Comparison of ENCODE assay signal across 17 cellular contexts in genomic region chr22:38954414-38955043, GRCh38. TPM values are rescaled to one million over a fixed set of nuclear protein-coding genes. Genes with fewer than 3 reads are reported as not detected.
DNase-seq lines count a peak whose midpoint lies in the region; ATAC-seq and TF ChIP-seq lines count a peak whose summit lies in the region.
"Had no signal": no experiment of that assay in that cellular context is flagged by ENCODE, and none has a peak within 500 bp of the region (broad histone marks: within the 10 kb centered on the region; RNA-seq: fewer than 3 reads in every experiment).

No MANE protein-coding gene starts in this region.

- no peak overlapping the region for H3K27ac ChIP-seq in mammary epithelial cell (ENCODE audit: insufficient read depth, low read depth, low read length)
- H3K27ac ChIP-seq in upper lobe of left lung: peak overlapping the region; percentile 69 to 82 (median 80)
- H3K27ac ChIP-seq: gastrocnemius medialis, sigmoid colon had no signal

- TF ChIP-seq CTCF in MCF 10A (IDR thresholded peaks at IDR 0.05; ENCODE audit: unreplicated experiment) (no peak), mammary epithelial cell (conservative IDR thresholded peaks at IDR 0.05 in 1 of 2, IDR thresholded peaks at IDR 0.05 in 1 of 2; ENCODE audit: extremely low read depth in 1 of 2, insufficient read depth in 1 of 2, low read depth in 1 of 2, low read length in 2 of 2) (no peak), upper lobe of left lung (IDR thresholded peaks at IDR 0.05) (no peak), mesothelial cell of epicardium (IDR thresholded peaks at IDR 0.05; ENCODE audit: unreplicated experiment) (no peak)

- H3K27me3 Mint-ChIP-seq in MCF 10A (ENCODE audit: insufficient read depth, unreplicated experiment) (peaks cover 68% of the 10 kb centered on the region), T-helper 17 cell (peaks cover 18% of the 10 kb centered on the region), mesothelial cell of epicardium (ENCODE audit: low read depth) (peaks cover 24% of the 10 kb centered on the region)
- peaks cover 9 to 40% of the 10 kb centered on the region in 2 donors for H3K27me3 Mint-ChIP-seq in effector memory CD8-positive, alpha-beta T cell

- H3K4me3 ChIP-seq in mammary epithelial cell (replicated peaks in 1 of 3; ENCODE audit: insufficient read depth in 1 of 3, low read depth in 2 of 3, low read length in 3 of 3): no peak overlapping the region
- H3K4me3 ChIP-seq in upper lobe of left lung: no peak overlapping the region
- H3K4me3 ChIP-seq: gastrocnemius medialis, sigmoid colon had no signal

- H3K4me1 Mint-ChIP-seq in MCF 10A (ENCODE audit: insufficient read depth, unreplicated experiment) (peaks cover 18% of the 10 kb centered on the region), T-helper 17 cell (peaks cover 17% of the 10 kb centered on the region), mesothelial cell of epicardium (peaks cover 3% of the 10 kb centered on the region)
- H3K4me1 Mint-ChIP-seq in effector memory CD8-positive, alpha-beta T cell (ENCODE audit: low read depth in 2 of 2): peaks cover 0 to 7% of the 10 kb centered on the region in 2 donors

- no peak overlapping the region for H2AFZ ChIP-seq in mammary epithelial cell (ENCODE audit: low read depth, low read length)

- H3K27me3 ChIP-seq in mammary epithelial cell (ENCODE audit: insufficient read depth, low read length): peaks cover 4% of the 10 kb centered on the region
- no peaks in the 10 kb centered on the region for H3K27me3 ChIP-seq in upper lobe of left lung
- H3K27me3 ChIP-seq: sigmoid colon had no signal

- H3K9ac ChIP-seq in mammary epithelial cell (ENCODE audit: insufficient read depth, low read length): no peak overlapping the region

- H4K20me1 ChIP-seq in mammary epithelial cell (ENCODE audit: insufficient read depth, low read length): no peaks in the 10 kb centered on the region

- WGBS in mammary epithelial cell (ENCODE audit: low coverage, missing lambda C conversion rate): 49% methylated on average over 7 of the region's 13 CpGs
- WGBS in upper lobe of left lung, 2 donors: 79 to 80% methylated on average over 7 to 13 of the region's 13 CpGs

- H3K36me3 Mint-ChIP-seq in MCF 10A (ENCODE audit: insufficient read depth, unreplicated experiment): no peaks in the 10 kb centered on the region
- no peaks in the 10 kb centered on the region for H3K36me3 Mint-ChIP-seq in T-helper 17 cell (ENCODE audit: low read depth)
- H3K36me3 Mint-ChIP-seq in effector memory CD8-positive, alpha-beta T cell (ENCODE audit: insufficient read depth): no peaks in the 10 kb centered on the region
- H3K36me3 Mint-ChIP-seq in mesothelial cell of epicardium: no peaks in the 10 kb centered on the region
- H3K36me3 Mint-ChIP-seq: activated naive CD8-positive, alpha-beta T cell had no signal

- H3K9me3 Mint-ChIP-seq in MCF 10A (ENCODE audit: unreplicated experiment) (no peaks in the 10 kb centered on the region), mesothelial cell of epicardium (no peaks in the 10 kb centered on the region)
- no peaks in the 10 kb centered on the region for H3K9me3 Mint-ChIP-seq in effector memory CD8-positive, alpha-beta T cell

- BruUV-seq in MCF 10A (replicated peaks; lab: Mats Ljungman, UMichigan) (no TSS peak), mammary epithelial cell (replicated peaks; lab: Mats Ljungman, UMichigan) (no TSS peak)

- dilution Hi-C loops in mammary epithelial cell (cut with HindIII; ENCODE audit: low sequenced_read_pairs): no loop called here

- H3K4me1 ChIP-seq in mammary epithelial cell (ENCODE audit: insufficient read depth, low read length): no peaks in the 10 kb centered on the region
- peaks cover 0 to 10% (median 5%) of the 10 kb centered on the region in 4 donors for H3K4me1 ChIP-seq in upper lobe of left lung
- H3K4me1 ChIP-seq: gastrocnemius medialis, sigmoid colon had no signal

- POLR2A ChIA-PET in MCF 10A (lab: Yijun Ruan, JAX): interaction anchor here (0.6 to 1.1 kb wide), 5 partner anchors 30 to 1900 kb away, joined by 3 to 4 read pairs (median 3); no protein-coding TSS in a partner anchor

- CTCF ChIA-PET in MCF 10A (lab: Yijun Ruan, JAX): interaction anchor here (0.6 to 0.9 kb wide), 2 partner anchors 13 to 188 kb away, joined by 3 to 4 read pairs; no protein-coding TSS in a partner anchor
- CTCF ChIA-PET in mammary epithelial cell (lab: Charles Lee; ENCODE audit: low non-redundant PET): interaction anchor here (0.6 kb wide), 1 partner anchor 48 kb away, joined by 4 read pairs; no protein-coding TSS in a partner anchor

- H3K27ac Mint-ChIP-seq in MCF 10A (ENCODE audit: low read depth, unreplicated experiment) (peak overlapping the region; percentile 36), T-helper 17 cell (peak overlapping the region; percentile 37), mesothelial cell of epicardium (no peak overlapping the region)
- peak overlapping the region; percentile 33 to 80 for H3K27ac Mint-ChIP-seq in effector memory CD8-positive, alpha-beta T cell

- no peak for TF ChIP-seq EP300 in upper lobe of left lung (IDR thresholded peaks at IDR 0.05)

- H3K79me2 ChIP-seq in mammary epithelial cell (ENCODE audit: insufficient read depth, low read length): no peaks in the 10 kb centered on the region

- ATAC-seq in T-helper 17 cell (no peak), upper lobe of left lung (ENCODE audit: low FRiP score in 2 of 2) (no peak)
- ATAC-seq in effector memory CD8-positive, alpha-beta T cell (replicated peaks): no peak
- ATAC-seq: gastrocnemius medialis, HepG2 had no signal

- no peak overlapping the region for H3K4me2 ChIP-seq in mammary epithelial cell (ENCODE audit: insufficient read depth, low read depth, low read length)

- DNase-seq in MCF 10A (ENCODE audit: unreplicated experiment) (no peak), mammary epithelial cell (no peak), T-helper 17 cell (no peak), upper lobe of left lung (peak in 1 of 2 donors; percentile 20), mesothelial cell of epicardium (ENCODE audit: low spot score in 2 of 2, unreplicated experiment in 2 of 2) (no peak), NCI-H526 treated with DMSO at 0.1 percent for 48 hours (lab: John Stamatoyannopoulos, UW) (no peak)
- DNase-seq in effector memory CD8-positive, alpha-beta T cell: no peak
- DNase-seq: Caco-2, cortex of kidney, gastrocnemius medialis, NCI-H187, NCI-H345, SHP77 treated with DMSO at 0.1 percent for 48 hours had no signal

- no peaks in the 10 kb centered on the region for H3K9me3 ChIP-seq in mammary epithelial cell (replicated peaks; ENCODE audit: insufficient read depth, low read length)
- H3K9me3 ChIP-seq in T-helper 17 cell (ENCODE audit: control insufficient read depth, low read length, poor library complexity, severe bottlenecking): no peaks in the 10 kb centered on the region
- no peaks in the 10 kb centered on the region for H3K9me3 ChIP-seq in upper lobe of left lung
- H3K9me3 ChIP-seq: Caco-2, gastrocnemius medialis, sigmoid colon had no signal

- H3K36me3 ChIP-seq in mammary epithelial cell (ENCODE audit: insufficient read depth, low read length): no peaks in the 10 kb centered on the region
- no peaks in the 10 kb centered on the region for H3K36me3 ChIP-seq in upper lobe of left lung
- H3K36me3 ChIP-seq: gastrocnemius medialis, sigmoid colon had no signal

- no peak overlapping the region for H3K4me3 Mint-ChIP-seq in MCF 10A (ENCODE audit: unreplicated experiment)
- no peak overlapping the region for H3K4me3 Mint-ChIP-seq in T-helper 17 cell
- H3K4me3 Mint-ChIP-seq in effector memory CD8-positive, alpha-beta T cell: no peak overlapping the region
- H3K4me3 Mint-ChIP-seq in mesothelial cell of epicardium: no peak overlapping the region

- intact Hi-C loops in MCF 10A (cut with micrococcal nuclease): no loop called here
- intact Hi-C loops in mammary epithelial cell (cut with micrococcal nuclease): no loop called here

- in situ Hi-C loops in mammary epithelial cell (cut with MboI; ENCODE audit: low sequenced_read_pairs in 2 of 2): no loop called here

- no peak for TF ChIP-seq POLR2A in upper lobe of left lung (IDR thresholded peaks at IDR 0.05)

RNA-seq across cellular contexts. Expression of gene APOBEC3A, which starts 2.9 kb away (rescaled TPM):
- not detected in 2 replicates for total RNA-seq in MCF 10A (2022)
- not detected for total RNA-seq in mammary epithelial cell
- polyA plus RNA-seq in mammary epithelial cell: not detected
- not detected for polyA minus RNA-seq in mammary epithelial cell
- 1 to 10 TPM in 1 of 2 donors, under 1 TPM in 1; 0.70 to 4.1 TPM for total RNA-seq in T-helper 17 cell
- total RNA-seq in upper lobe of left lung: 10 to 100 TPM in 3 of 6 donors, 1 to 10 TPM in 3; 3.0 to 27.3 (median 8.3) TPM
- not detected in 3 replicates for total RNA-seq in mesothelial cell of epicardium
- total RNA-seq: Caco-2, HepG2 had no signal
- polyA plus RNA-seq: HepG2 had no signal

RNA-seq across cellular contexts. Expression of gene APOBEC3B, which starts 27.6 kb away (rescaled TPM):
- total RNA-seq in MCF 10A (2022) (1.0 and 1.1 TPM in 2 replicates), mammary epithelial cell (10 to 100 TPM in 1 of 2 donors, under 1 TPM in 1; 0.83 to 21.2 TPM), T-helper 17 cell (1 to 10 TPM; 1.2 to 1.5 TPM), upper lobe of left lung (1 to 10 TPM in 3 of 6 donors, under 1 TPM in 1, not detected in 2; 0.89 to 5.8 (median 1.5) TPM), mesothelial cell of epicardium (4.3 to 5.1 TPM (median 4.9 TPM) in 3 replicates)
- 21.6 TPM for polyA plus RNA-seq in mammary epithelial cell
- 17.2 TPM for polyA minus RNA-seq in mammary epithelial cell
- total RNA-seq: temporal lobe had no signal

RNA-seq across cellular contexts. Expression of gene APOBEC3C, which starts 59.5 kb away (rescaled TPM):
- total RNA-seq in MCF 10A (2022) (24.8 and 30.1 TPM in 2 replicates), mammary epithelial cell (100 to 1,000 TPM in 1 of 2 donors, 10 to 100 TPM in 1; 30.5 to 151 TPM), T-helper 17 cell (10 to 100 TPM; 35.9 to 39.8 TPM), upper lobe of left lung (10 to 100 TPM in 4 of 6 donors, 1 to 10 TPM in 2; 6.1 to 27.0 (median 11.1) TPM), mesothelial cell of epicardium (32.6 to 34.7 TPM (median 34.0 TPM) in 3 replicates)
- polyA plus RNA-seq in mammary epithelial cell: 101 TPM
- polyA minus RNA-seq in mammary epithelial cell: 89.5 TPM
